23 cellular contexts compared by ENCODE assay signal in the genomic region with DNA sequence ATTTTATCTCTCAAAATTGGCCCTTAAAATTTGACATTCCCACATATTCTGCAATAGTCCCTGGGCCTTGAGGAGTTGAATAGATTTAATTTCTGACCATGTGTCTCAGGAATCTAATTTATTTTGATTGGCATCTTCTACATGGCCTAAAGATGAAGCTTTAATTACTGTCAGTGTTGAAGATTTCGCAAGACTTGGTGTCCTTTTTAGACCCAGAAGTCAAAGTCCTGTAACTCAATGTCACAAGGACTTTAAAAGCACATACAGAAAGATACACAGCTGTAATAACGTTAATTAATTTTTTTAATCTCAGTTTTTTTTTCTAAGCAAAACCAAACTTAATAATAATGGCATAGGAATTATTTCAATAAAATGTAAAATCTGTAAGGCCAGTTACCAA.
"Had no signal": no experiment of that assay in that cellular context is flagged by ENCODE, and none has a peak within 500 bp of the region (broad histone marks: within the 10 kb centered on the region; RNA-seq: fewer than 3 reads in every experiment).

No MANE protein-coding gene starts in this region.

- H3K4me1 ChIP-seq: SJSA1 had no signal

- H3K27ac ChIP-seq: HL-60, KMS-11, SJSA1, SK-N-MC had no signal

- H3K27me3 ChIP-seq: SJSA1 had no signal

- H3K36me3 ChIP-seq: SJSA1 had no signal

- H3K4me2 ChIP-seq: KMS-11 had no signal

- H3K9me3 ChIP-seq: SJSA1 had no signal

- FAIRE-seq: HTR-8/SVneo, RCC 7860 had no signal

- H3K9ac ChIP-seq: KMS-11 had no signal

- H3K4me3 ChIP-seq: SJSA1, SK-N-MC had no signal

- DNase-seq: Kasumi-1, MM.1S, NCI-H1092 treated with DMSO at 0.1 percent for 48 hours, NCI-H1436, NCI-H187, NCI-H2029, NCI-H2081 treated with DMSO at 0.1 percent for 48 hours, NCI-H2171, NCI-H226, NCI-H446, NCI-H510A, NCI-H524 treated with DMSO at 0.1 percent for 48 hours, NCI-H69, NCI-H774, Right ventricle myocardium superior, RPMI8226, SIG-M5 had no signal
